ENCODE assay signal across 30 cellular contexts in the genomic region with DNA sequence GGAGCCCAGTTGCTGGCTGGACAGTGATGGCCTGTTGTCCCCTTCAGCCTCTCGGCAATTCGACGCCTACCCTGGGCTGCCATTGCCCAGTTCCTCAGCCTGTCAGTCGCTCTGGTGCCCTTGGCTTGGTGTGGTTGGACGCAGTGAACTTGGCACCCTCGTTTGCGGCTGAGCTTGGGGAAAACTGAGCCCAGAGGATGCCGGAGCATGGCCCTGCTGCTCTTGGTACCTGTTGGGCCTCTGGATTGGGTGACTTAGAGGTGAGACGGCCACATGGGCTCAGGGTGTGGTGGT. TPM values are rescaled to one million over a fixed set of nuclear protein-coding genes. Genes with fewer than 3 reads are reported as not detected.
DNase-seq lines count a peak whose midpoint lies in the region; ATAC-seq, FAIRE-seq and TF ChIP-seq lines count a peak whose summit lies in the region.
"Had no signal": no experiment of that assay in that cellular context is flagged by ENCODE, and none has a peak within 500 bp of the region (broad histone marks: within the 10 kb centered on the region; RNA-seq: fewer than 3 reads in every experiment).

No MANE protein-coding gene starts in this region.

- 75% methylated on average over 9 of the region's 9 CpGs for WGBS in heart right ventricle, 2 donors
- 73 to 79% methylated on average over 9 of the region's 9 CpGs for WGBS in pancreas, 2 donors

- FAIRE-seq in pancreas (lab: Jason Lieb, UNC) (no peak), kidney (lab: Jason Lieb, UNC) (no peak)
- FAIRE-seq: A549, K562 had no signal

- intact Hi-C loops in left cardiac atrium (cut with DNase I), result no loop called here
- intact Hi-C loops in heart right ventricle (cut with DNase I), result no loop called here
- intact Hi-C loops in pancreas (cut with DNase I), result no loop called here
- intact Hi-C loops in kidney (cut with DNase I), result no loop called here

- DNase-seq in left cardiac atrium (peak; percentile 12), heart right ventricle (no peak), right atrium auricular region (ENCODE audit: low spot score) (no peak), pancreas (peak in 2 of 6 donors; percentile 34 to 48), NAMALWA (ENCODE audit: low spot score) (no peak), kidney (no peak), NCI-H2029 treated with DMSO at 0.1 percent for 48 hours (lab: John Stamatoyannopoulos, UW) (no peak)
- DNase-seq: activated CD4-positive, CD25-positive, alpha-beta regulatory T cell; activated effector memory CD4-positive, alpha-beta T cell treated with anti-CD3 and anti-CD28 coated beads, Interleukin-2, amount 50 U/mL, for 16 hours; activated naive CD8-positive, alpha-beta T cell treated with anti-CD3 and anti-CD28 coated beads, Interleukin-2, amount 10 ng/mL, durations not matched to agents 7 days and 5 days; activated T-cell treated with anti-CD3 and anti-CD28 coated beads, Interleukin-2, amount 50 U/mL, for 24 hours; CD4-positive, CD25-positive, alpha-beta regulatory T cell; central memory CD4-positive, alpha-beta T cell; dermis blood vessel endothelial cell; endodermal cell; GOT3; HFFc6; kidney glomerular epithelial cell; NCI-H1694 treated with DMSO at 0.1 percent for 48 hours; upper lobe of right lung had no signal

- ATAC-seq in left cardiac atrium (no peak), heart right ventricle (no peak), pancreas (no peak), HG03095 (IDR thresholded peaks at IDR 0.05; ENCODE audit: unreplicated experiment) (no peak)
- ATAC-seq: stimulated activated effector memory CD8-positive, alpha-beta T cell treated with anti-CD3 and anti-CD28 coated beads, Interleukin-12 subunit alpha, Interleukin-12 subunit beta, amount 100 ng/mL, for 72 hours; upper lobe of right lung had no signal

- H3K4me3 ChIP-seq in heart right ventricle (no peak overlapping the region), right atrium auricular region (no peak overlapping the region), pancreas (no peak overlapping the region), kidney (ENCODE audit: low read length in 2 of 2) (no peak overlapping the region)
- H3K4me3 ChIP-seq: A549, ascending aorta, K562, SK-N-MC, upper lobe of right lung had no signal

- no peak overlapping the region for H3K9ac ChIP-seq in kidney (ENCODE audit: low read length in 2 of 2)

- H3K27me3 ChIP-seq in heart right ventricle (no peaks in the 10 kb centered on the region), right atrium auricular region (no peaks in the 10 kb centered on the region), pancreas (no peaks in the 10 kb centered on the region)
- H3K27me3 ChIP-seq: ascending aorta had no signal

- TF ChIP-seq CTCF in heart right ventricle (IDR thresholded peaks at IDR 0.05), result no peak
- no peak for TF ChIP-seq CTCF in right atrium auricular region (IDR thresholded peaks at IDR 0.05)
- TF ChIP-seq CTCF in pancreas (IDR thresholded peaks at IDR 0.05), result no peak
- no peak for TF ChIP-seq CTCF in kidney (IDR thresholded peaks at IDR 0.05; ENCODE audit: borderline replicate concordance, extremely low read depth, insufficient read depth)

- peaks cover 0 to 5% (median 0%) of the 10 kb centered on the region in 11 donors for H3K9me3 ChIP-seq in heart right ventricle
- no peaks in the 10 kb centered on the region for H3K9me3 ChIP-seq in right atrium auricular region
- no peaks in the 10 kb centered on the region for H3K9me3 ChIP-seq in pancreas
- no peaks in the 10 kb centered on the region for H3K9me3 ChIP-seq in kidney (ENCODE audit: control insufficient read depth in 1 of 2, low read length in 2 of 2)
- H3K9me3 ChIP-seq: A549, ascending aorta, upper lobe of right lung had no signal

- H3K4me1 ChIP-seq in heart right ventricle (peaks cover 17 to 97% (median 54%) of the 10 kb centered on the region in 9 donors), right atrium auricular region (peaks cover 0 to 91% of the 10 kb centered on the region in 2 donors), pancreas (peaks cover 32 to 39% (median 35%) of the 10 kb centered on the region in 3 donors), kidney (ENCODE audit: control insufficient read depth in 1 of 2, insufficient read depth in 1 of 2, low read depth in 1 of 2, low read length in 2 of 2) (peaks cover 0 to 4% of the 10 kb centered on the region in 2 donors)
- H3K4me1 ChIP-seq: upper lobe of right lung had no signal

- H3K27ac ChIP-seq in heart right ventricle (peak overlapping the region in 4 of 10 donors; percentile 71 to 92 (median 92)), right atrium auricular region (peak overlapping the region; percentile 78 to 93), pancreas (peak overlapping the region; percentile 76 to 91 (median 80)), kidney (ENCODE audit: low read depth in 2 of 2, low read length in 2 of 2) (no peak overlapping the region)
- H3K27ac ChIP-seq: ascending aorta, RWPE1, SK-N-MC, upper lobe of right lung had no signal

- no peaks in the 10 kb centered on the region for H3K36me3 ChIP-seq in heart right ventricle
- H3K36me3 ChIP-seq in right atrium auricular region, result no peaks in the 10 kb centered on the region
- H3K36me3 ChIP-seq in pancreas, result no peaks in the 10 kb centered on the region
- no peaks in the 10 kb centered on the region for H3K36me3 ChIP-seq in kidney (ENCODE audit: control insufficient read depth in 1 of 2, insufficient read depth in 2 of 2, low read length in 2 of 2)
- H3K36me3 ChIP-seq: ascending aorta, upper lobe of right lung had no signal

RNA-seq across cellular contexts. Expression of gene WNK2, which starts 16.5 kb away (rescaled TPM):
- total RNA-seq in left cardiac atrium (100 to 1,000 TPM; 174 to 175 TPM), heart right ventricle (100 to 1,000 TPM; 138 to 236 (median 200) TPM), right atrium auricular region (100 to 1,000 TPM in 1 of 2 donors, 10 to 100 TPM in 1; 61.4 to 132 TPM), pancreas (100 to 1,000 TPM in 1 of 6 donors, 10 to 100 TPM in 5; 53.5 to 114 (median 89.4) TPM), kidney (4.8 TPM)
- polyA plus RNA-seq in heart right ventricle (100 to 1,000 TPM in 1 of 2 donors, 10 to 100 TPM in 1; 16.6 to 115 TPM), pancreas (100 to 1,000 TPM in 1 of 2 donors, 10 to 100 TPM in 1; 77.4 to 121 TPM), kidney (ENCODE audit: insufficient read depth, low read depth, low replicate concordance) (1.5 TPM)
- total RNA-seq: ascending aorta, dermis blood vessel endothelial cell, fibroblast of villous mesenchyme, HFFc6, HT1080, lung microvascular endothelial cell had no signal
- polyA plus RNA-seq: CD4-positive, CD25-positive, alpha-beta regulatory T cell had no signal

Comparison
In these comparisons a context has a peak if more than half of its experiments do, and no peak if none do; other contexts are left out.
1. H3K27ac ChIP-seq: peak in right atrium auricular region (2 of 2) and pancreas (4 of 4); none in kidney (0 of 2).